Comparison of ENCODE assay signal across 8 cellular contexts in the genomic region with DNA sequence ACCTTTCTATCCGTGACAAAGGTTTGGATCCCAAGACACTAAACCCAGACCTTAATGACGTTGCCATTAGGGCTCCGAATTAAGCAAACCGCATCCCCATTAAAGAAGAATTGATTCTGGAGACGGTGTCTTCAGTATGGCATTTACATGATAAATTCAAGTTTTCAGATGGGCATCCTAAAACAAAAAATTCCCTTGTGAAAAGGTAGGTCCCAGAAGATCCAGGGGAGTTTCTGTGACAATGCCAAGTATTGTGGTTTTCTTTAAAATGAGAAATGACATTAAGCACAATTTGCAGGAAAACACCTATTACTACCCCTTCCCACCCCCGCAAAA. TPM values are rescaled to one million over a fixed set of nuclear protein-coding genes. Genes with fewer than 3 reads are reported as not detected.
DNase-seq lines count a peak whose midpoint lies in the region; ATAC-seq and TF ChIP-seq lines count a peak whose summit lies in the region.

No MANE protein-coding gene starts in this region.

- peaks cover 61% of the 10 kb centered on the region for H3K36me3 Mint-ChIP-seq in Calu3 (ENCODE audit: insufficient read depth, unreplicated experiment)

- CTCF ChIA-PET in Calu3 (lab: Charles Lee): interaction anchor here (0.7 to 1.3 kb wide), 4 partner anchors 15 to 139 kb away, joined by 4 read pairs; no protein-coding TSS in a partner anchor

- H3K4me3 Mint-ChIP-seq in Calu3 (ENCODE audit: low read depth, unreplicated experiment): peak overlapping the region; percentile 87

- H3K79me2 ChIP-seq in parathyroid adenoma: peaks cover 20% of the 10 kb centered on the region

- no peaks in the 10 kb centered on the region for H3K27me3 ChIP-seq in SJSA1 (replicated peaks)
- H3K27me3 ChIP-seq in esophagus muscularis mucosa: no peaks in the 10 kb centered on the region
- H3K27me3 ChIP-seq in parathyroid adenoma (ENCODE audit: control insufficient read depth, insufficient read depth, low read length): no peaks in the 10 kb centered on the region

- H3K36me3 ChIP-seq in SJSA1: peaks cover 38% of the 10 kb centered on the region
- H3K36me3 ChIP-seq in esophagus muscularis mucosa: peaks cover 0 to 13% (median 6%) of the 10 kb centered on the region in 4 donors
- H3K36me3 ChIP-seq in parathyroid adenoma (ENCODE audit: control insufficient read depth, insufficient read depth, low read length): no peaks in the 10 kb centered on the region

- H3K4me1 ChIP-seq in SJSA1 (replicated peaks) (peaks cover 38% of the 10 kb centered on the region), esophagus muscularis mucosa (peaks cover 34 to 43% (median 41%) of the 10 kb centered on the region in 4 donors), parathyroid adenoma (peaks cover 26% of the 10 kb centered on the region)

- H3K4me1 Mint-ChIP-seq in Calu3 (ENCODE audit: low read depth, unreplicated experiment): peaks cover 41% of the 10 kb centered on the region

- H3K9me3 ChIP-seq in SJSA1 (replicated peaks): no peaks in the 10 kb centered on the region
- H3K9me3 ChIP-seq in esophagus muscularis mucosa: no peaks in the 10 kb centered on the region
- H3K9me3 ChIP-seq in parathyroid adenoma (ENCODE audit: control insufficient read depth, low read length): no peaks in the 10 kb centered on the region

- no peak overlapping the region for H3K9ac ChIP-seq in parathyroid adenoma

- H3K4me2 ChIP-seq in parathyroid adenoma (ENCODE audit: low read length): peak overlapping the region; percentile 60

- peak overlapping the region; percentile 97 for H2AFZ ChIP-seq in parathyroid adenoma

- no peak for TF ChIP-seq CTCF in Calu3 (IDR thresholded peaks at IDR 0.05; ENCODE audit: unreplicated experiment)
- no peak for TF ChIP-seq CTCF in esophagus muscularis mucosa (IDR thresholded peaks at IDR 0.05)
- no peak for TF ChIP-seq CTCF in parathyroid adenoma (IDR thresholded peaks at IDR 0.05)

- no peak for TF ChIP-seq POLR2A in esophagus muscularis mucosa (IDR thresholded peaks at IDR 0.05; ENCODE audit: low read depth)

- H3K4me3 ChIP-seq in SJSA1: peak overlapping the region; percentile 74
- H3K4me3 ChIP-seq in esophagus muscularis mucosa: peak overlapping the region; percentile 71 to 84 (median 81)
- H3K4me3 ChIP-seq in parathyroid adenoma (ENCODE audit: low read depth, low read length): peak overlapping the region; percentile 86

- H3K27ac Mint-ChIP-seq in Calu3 (ENCODE audit: unreplicated experiment): peak overlapping the region; percentile 95

- H3K27ac ChIP-seq in SJSA1: peak overlapping the region; percentile 30
- H3K27ac ChIP-seq in esophagus muscularis mucosa (replicated peaks in 1 of 4): peak overlapping the region; percentile 68 to 98 (median 96)
- H3K27ac ChIP-seq in parathyroid adenoma: peak overlapping the region; percentile 87

- no peaks in the 10 kb centered on the region for H3K27me3 Mint-ChIP-seq in Calu3 (ENCODE audit: unreplicated experiment)

- TSS peak; percentile 79 for BruUV-seq in Calu3 (replicated peaks; lab: Mats Ljungman, UMichigan)

- H3K9me3 Mint-ChIP-seq in Calu3 (ENCODE audit: low read depth, unreplicated experiment): no peaks in the 10 kb centered on the region

- no peak for TF ChIP-seq EP300 in esophagus muscularis mucosa (IDR thresholded peaks at IDR 0.05)

- 20% methylated on average over 6 of the region's 6 CpGs for WGBS in esophagus muscularis mucosa

- ATAC-seq in GM21390 (IDR thresholded peaks at IDR 0.05; ENCODE audit: unreplicated experiment) (no peak), GM19463 (IDR thresholded peaks at IDR 0.05; ENCODE audit: unreplicated experiment) (no peak)

- intact Hi-C loops in Calu3 (cut with micrococcal nuclease; ENCODE audit: unreplicated experiment) (no loop called here), esophagus muscularis mucosa (cut with DNase I) (loop anchor here (2.0 to 10.0 kb wide), 2 partner anchors 77 to 157 kb away; partner anchors contain the start of genes ADAM17 and IAH1)

- no peak for DNase-seq in Calu3
- no peak for DNase-seq in SJSA1 (ENCODE audit: low read depth in 1 of 2, low spot score in 2 of 2)
- no peak for DNase-seq in esophagus muscularis mucosa (ENCODE audit: extremely low spot score)
- DNase-seq in KG1 (lab: John Stamatoyannopoulos, UW): no peak
- DNase-seq in EL: no peak

RNA-seq across cellular contexts. Expression of gene YWHAQ, which starts 0.7 kb away (rescaled TPM):
- total RNA-seq in Calu3 (2022) (296 and 307 TPM in 2 replicates), esophagus muscularis mucosa (100 to 1,000 TPM; 223 to 239 (median 230) TPM)
- total RNA-seq in SJSA1 (2014; rRNA removed; shearing (Covaris generic)): 369 and 491 TPM in 2 replicates

Comparison
In these comparisons a context has a peak if more than half of its experiments do, and no peak if none do; other contexts are left out.
1. H3K27ac ChIP-seq: peak in every context shown above with its lines; median percentile 96 in esophagus muscularis mucosa; 87 in parathyroid adenoma; 30 in SJSA1.